1 cellular context compared by ENCODE assay signal in genomic region chr6:139860193-139860592, GRCh38.
TF ChIP-seq lines count a peak whose summit lies in the region.

No MANE protein-coding gene starts in this region.

TF ChIP-seq in K562, 482 proteins besides CTCF, POLR2A, EP300 and RAD21 (continued from another document):
- no peak for TF ChIP-seq TEAD1 (CRISPR knock-in tag; IDR thresholded peaks at IDR 0.05)
